Comparison of ENCODE assay signal across 24 cellular contexts in genomic region chr22:40114411-40114810, GRCh38.
"Had no signal": no experiment of that assay in that cellular context is flagged by ENCODE, and none has a peak within 500 bp of the region (broad histone marks: within the 10 kb centered on the region; RNA-seq: fewer than 3 reads in every experiment).

No MANE protein-coding gene starts in this region.

- H3K4me1 ChIP-seq: foreskin keratinocyte had no signal

- H3K27me3 ChIP-seq: esophagus squamous epithelium, foreskin keratinocyte, hepatocyte, pancreas, suprapubic skin, thyroid gland, upper lobe of left lung, uterus had no signal

- DNase-seq: effector memory CD4-positive, alpha-beta T cell; esophagus squamous epithelium; foreskin keratinocyte; head of caudate nucleus; kidney; left cardiac atrium; left ventricle myocardium inferior; lower lobe of right lung; occipital lobe; pancreas; right cardiac atrium; stimulated activated CD4-positive, alpha-beta T cell treated with anti-CD3 and anti-CD28 coated beads, Interleukin-2, amount 100 ng/mL, for 48 hours; stimulated activated naive CD8-positive, alpha-beta T cell treated with anti-CD3 and anti-CD28 coated beads, Interleukin-15, Interleukin-2, amounts not matched to agents 100 U/mL and 50 U/mL, for 24 hours; thyroid gland; upper lobe of left lung; uterus had no signal

- H3K4me3 Mint-ChIP-seq: memory B cell, mesothelial cell of epicardium, nephron had no signal

- H3K36me3 ChIP-seq: lower lobe of right lung, pancreas, suprapubic skin, thyroid gland, uterus had no signal

- H3K9me3 Mint-ChIP-seq: memory B cell, mesothelial cell of epicardium, nephron had no signal

- H3K9me3 ChIP-seq: esophagus squamous epithelium, left ventricle myocardium inferior, lower lobe of right lung, pancreas, suprapubic skin, thyroid gland, upper lobe of left lung, uterus had no signal

- H3K27ac Mint-ChIP-seq: mesothelial cell of epicardium, progenitor cell of endocrine pancreas had no signal

- ATAC-seq: foreskin keratinocyte; left cardiac atrium; lower lobe of right lung; pancreas; right cardiac atrium; stimulated activated naive CD8-positive, alpha-beta T cell treated with anti-CD3 and anti-CD28 coated beads, Interleukin-15, Interleukin-2, amounts not matched to agents 100 U/mL and 50 U/mL, for 24 hours had no signal

- H3K4me3 ChIP-seq: esophagus squamous epithelium, hepatocyte, left ventricle myocardium inferior, lower lobe of right lung, pancreas, smooth muscle cell, suprapubic skin, thyroid gland, upper lobe of left lung, uterus had no signal

- H3K36me3 Mint-ChIP-seq: mesothelial cell of epicardium had no signal

- H3K27me3 Mint-ChIP-seq: memory B cell, progenitor cell of endocrine pancreas had no signal

- H3K27ac ChIP-seq: epithelial cell of prostate, esophagus squamous epithelium, foreskin keratinocyte, hepatocyte, left ventricle myocardium inferior, lower lobe of right lung, pancreas, suprapubic skin, thyroid gland, upper lobe of left lung, uterus had no signal
